ENCODE assay signal across 27 cellular contexts in genomic region chr2:168767258-168767657, GRCh38. TPM values are rescaled to one million over a fixed set of nuclear protein-coding genes. Genes with fewer than 3 reads are reported as not detected.
A peak's percentile ranks its signal among the peaks of the same experiment; 100 is the strongest.
DNase-seq lines count a peak whose midpoint lies in the region; ATAC-seq and TF ChIP-seq lines count a peak whose summit lies in the region.
"Had no signal": no experiment of that assay in that cellular context is flagged by ENCODE, and none has a peak within 500 bp of the region (broad histone marks: within the 10 kb centered on the region; RNA-seq: fewer than 3 reads in every experiment).

No MANE protein-coding gene starts in this region.

- ATAC-seq in PC-3 (peak; percentile 79), sciatic nerve (no peak)
- ATAC-seq: Right ventricle myocardium inferior, SK-N-SH treated with all-trans-retinoic acid at 6 μM for 48 hours had no signal

- H3K27me3 ChIP-seq in GM23248 (replicated peaks; ENCODE audit: insufficient read depth) = no peaks in the 10 kb centered on the region
- no peaks in the 10 kb centered on the region for H3K27me3 ChIP-seq in PC-3 (ENCODE audit: low read length)
- no peaks in the 10 kb centered on the region for H3K27me3 ChIP-seq in smooth muscle cell (ENCODE audit: low read depth)
- H3K27me3 ChIP-seq: BE2C, SJCRH30 had no signal

- H3K4me1 ChIP-seq in GM23248 (ENCODE audit: insufficient read depth) (0 out of 2 replicates have a peak, but pooled peaks cover 3% of the 10 kb centered on the region), PC-3 (ENCODE audit: insufficient read depth, low read length) (peaks cover 15% of the 10 kb centered on the region), smooth muscle cell (ENCODE audit: low read depth) (no peaks in the 10 kb centered on the region)
- H3K4me1 ChIP-seq: BE2C, SJCRH30 had no signal

- no peaks in the 10 kb centered on the region for H3K9me2 ChIP-seq in GM23248 (ENCODE audit: insufficient read depth)
- no peaks in the 10 kb centered on the region for H3K9me2 ChIP-seq in PC-3 (replicated peaks; ENCODE audit: low read length)

- H3K9me3 Mint-ChIP-seq in osteocyte (ENCODE audit: unreplicated experiment) = peaks cover 3% of the 10 kb centered on the region
- H3K9me3 Mint-ChIP-seq: CD8-positive, alpha-beta memory T cell had no signal

- CTCF ChIA-PET in PC-3 (lab: Charles Lee) = no interaction called here

- in situ Hi-C loops in GM23248 (cut with MboI) = no loop called here

- TF ChIP-seq CTCF in PC-3 (conservative IDR thresholded peaks at IDR 0.05; ENCODE audit: low read depth, low read length) (no peak), fibroblast of mammary gland (conservative IDR thresholded peaks at IDR 0.05; ENCODE audit: control insufficient read depth, insufficient read depth, low read depth, low read length) (no peak), smooth muscle cell (IDR thresholded peaks at IDR 0.05; ENCODE audit: borderline replicate concordance, insufficient read depth, poor library complexity, severe bottlenecking) (no peak), osteocyte (IDR thresholded peaks at IDR 0.05) (no peak)

- POLR2A ChIA-PET in PC-3 (lab: Charles Lee; ENCODE audit: unreplicated experiment) = no interaction called here

- H3K27ac ChIP-seq in GM23248 = no peak overlapping the region
- peak overlapping the region; percentile 8; the same call in 1 of the 2 replicates for H3K27ac ChIP-seq in PC-3 (ENCODE audit: low read length)
- peak overlapping the region; percentile 6 for H3K27ac ChIP-seq in smooth muscle cell (ENCODE audit: low read depth)
- H3K27ac ChIP-seq: SJCRH30 had no signal

- H3K4me3 ChIP-seq in GM23248 (no peak overlapping the region), PC-3 (ENCODE audit: low read length) (no peak overlapping the region), fibroblast of mammary gland (ENCODE audit: control insufficient read depth, low read depth, low read length) (no peak overlapping the region), smooth muscle cell (no peak overlapping the region)
- H3K4me3 ChIP-seq: HAP-1, SJCRH30 had no signal

- H3K4me3 Mint-ChIP-seq in osteocyte (ENCODE audit: unreplicated experiment) = no peak overlapping the region
- H3K4me3 Mint-ChIP-seq: CD14-positive monocyte; CD8-positive, alpha-beta memory T cell had no signal

- H3K4me1 Mint-ChIP-seq in osteocyte (ENCODE audit: unreplicated experiment) = peaks cover 1% of the 10 kb centered on the region
- H3K4me1 Mint-ChIP-seq: CD8-positive, alpha-beta memory T cell had no signal

- no peak overlapping the region for H3K9ac ChIP-seq in GM23248
- no peak overlapping the region for H3K9ac ChIP-seq in PC-3 (ENCODE audit: low read length)
- no peak overlapping the region for H3K9ac ChIP-seq in smooth muscle cell (ENCODE audit: low read depth)

- peaks cover 20% of the 10 kb centered on the region for H3K36me3 Mint-ChIP-seq in osteocyte (ENCODE audit: unreplicated experiment)

- intact Hi-C loops in PC-3 (cut with micrococcal nuclease) = no loop called here
- intact Hi-C loops in sciatic nerve (cut with DNase I) = no loop called here

- peak; percentile 32 for DNase-seq in GM23248
- peak; percentile 44 for DNase-seq in PC-3
- DNase-seq in fibroblast of mammary gland (ENCODE audit: low read depth) = peak; percentile 13
- no peak for DNase-seq in smooth muscle cell (lab: John Stamatoyannopoulos, UW; ENCODE audit: unreplicated experiment)
- no peak for DNase-seq in stimulated activated CD4-positive, alpha-beta T cell treated with anti-CD3 and anti-CD28 coated beads, Interleukin-4, amount 100 ng/mL, for 1 hour
- no peak for DNase-seq in osteocyte (ENCODE audit: extremely low spot score, unreplicated experiment)
- no peak for DNase-seq in sciatic nerve (ENCODE audit: low spot score)
- DNase-seq: BE2C; CD8-positive, alpha-beta memory T cell; DMS79 treated with DMSO at 0.1 percent for 48 hours; GOT3; KBM-7; MV-4-11; NCI-H1105; NCI-H1436 treated with DMSO at 0.1 percent for 48 hours; NCI-H187 treated with DMSO at 0.1 percent for 48 hours; NCI-H2171 treated with DMSO at 0.1 percent for 48 hours; NCI-H345; NCI-H510A treated with DMSO at 0.1 percent for 48 hours; NCI-H748 treated with DMSO at 0.1 percent for 48 hours; SJCRH30 had no signal

- no peaks in the 10 kb centered on the region for H3K9me3 ChIP-seq in GM23248 (ENCODE audit: low read depth)
- H3K9me3 ChIP-seq in PC-3 (ENCODE audit: low read length) = no peaks in the 10 kb centered on the region
- H3K9me3 ChIP-seq in smooth muscle cell (replicated peaks; ENCODE audit: low read depth) = no peaks in the 10 kb centered on the region
- H3K9me3 ChIP-seq: BE2C, HAP-1, SJCRH30 had no signal

- no peaks in the 10 kb centered on the region for H3K79me2 ChIP-seq in GM23248 (ENCODE audit: insufficient read depth)
- H3K79me2 ChIP-seq in PC-3 (ENCODE audit: low read length) = no peaks in the 10 kb centered on the region
- H3K79me2 ChIP-seq in smooth muscle cell (ENCODE audit: low read depth) = no peaks in the 10 kb centered on the region

- H4K20me1 ChIP-seq in GM23248 (ENCODE audit: insufficient read depth) = no peaks in the 10 kb centered on the region
- no peaks in the 10 kb centered on the region for H4K20me1 ChIP-seq in PC-3 (ENCODE audit: low read length)
- H4K20me1 ChIP-seq in smooth muscle cell (ENCODE audit: low read depth) = no peaks in the 10 kb centered on the region

- no TSS peak for BruUV-seq in PC-3 (replicated peaks; lab: Mats Ljungman, UMichigan)

- H3K36me3 ChIP-seq in GM23248 (ENCODE audit: low read depth) = no peaks in the 10 kb centered on the region
- H3K36me3 ChIP-seq in PC-3 (ENCODE audit: low read depth, low read length) = no peaks in the 10 kb centered on the region
- no peaks in the 10 kb centered on the region for H3K36me3 ChIP-seq in smooth muscle cell (ENCODE audit: low read depth)
- H3K36me3 ChIP-seq: BE2C, HAP-1 had no signal

- no peak overlapping the region for H3K27ac Mint-ChIP-seq in osteocyte (ENCODE audit: unreplicated experiment)

- H3F3A ChIP-seq in GM23248 (ENCODE audit: insufficient read depth) (no peaks in the 10 kb centered on the region; the same call in 1 of the 2 replicates), PC-3 (ENCODE audit: low read length, unreplicated experiment) (no peaks in the 10 kb centered on the region), smooth muscle cell (ENCODE audit: low read depth) (no peaks in the 10 kb centered on the region)

- H3K4me2 ChIP-seq in GM23248 (ENCODE audit: unreplicated experiment) (no peak overlapping the region), PC-3 (ENCODE audit: low read length) (no peak overlapping the region), smooth muscle cell (peak overlapping the region; percentile 38)

- H3K27me3 Mint-ChIP-seq in osteocyte (ENCODE audit: unreplicated experiment) = no peaks in the 10 kb centered on the region
- H3K27me3 Mint-ChIP-seq: CD8-positive, alpha-beta memory T cell had no signal

- H2AFZ ChIP-seq in GM23248 = no peak overlapping the region
- no peak overlapping the region for H2AFZ ChIP-seq in PC-3 (ENCODE audit: low read length)
- no peak overlapping the region for H2AFZ ChIP-seq in smooth muscle cell (ENCODE audit: low read depth)

- 29 to 38% methylated on average over 1 of the region's 1 CpG for WGBS in GM23248 (ENCODE audit: low coverage in 1 of 2, low lambda C conversion rate in 2 of 2, missing lambda C conversion rate in 2 of 2), 2 experiments
- WGBS in smooth muscle cell (ENCODE audit: low lambda C conversion rate) = 4% methylated on average over 1 of the region's 1 CpG

RNA-seq across cellular contexts. Expression of gene NOSTRIN, which starts 35.2 kb away (rescaled TPM):
- 0.54 TPM in 1 of 2 replicates, not detected in the other for total RNA-seq in GM23248 (2014; rRNA removed; shearing (Covaris generic))
- polyA plus RNA-seq in GM23248 (2016; fragmentation: Nextera tagmentation; extraction: Ambion mirVana) = 0.23 and 0.45 TPM in 2 replicates
- 0.69 and 1.1 TPM in 2 replicates for total RNA-seq in PC-3 (2014; rRNA removed)
- total RNA-seq in smooth muscle cell = 0.31 TPM in 1 of 2 replicates, not detected in the other
- 0.10 and 0.24 TPM in 2 replicates for polyA plus RNA-seq in smooth muscle cell
- total RNA-seq in osteocyte = not detected in 2 replicates
- total RNA-seq in sciatic nerve = 36.2 TPM
- total RNA-seq: CD8-positive, alpha-beta memory T cell; HT1080; LHCN-M2 had no signal
- polyA plus RNA-seq: CD14-positive monocyte; CD8-positive, alpha-beta memory T cell had no signal

Comparison
In these comparisons a context has a peak if more than half of its experiments do, and no peak if none do; other contexts are left out.
1. DNase-seq: peak in GM23248 (single experiment), PC-3 (single experiment) and fibroblast of mammary gland (single experiment); none in smooth muscle cell (single experiment), stimulated activated CD4-positive, alpha-beta T cell treated with anti-CD3 and anti-CD28 coated beads, Interleukin-4, amount 100 ng/mL, for 1 hour (single experiment), osteocyte (single experiment) and sciatic nerve (single experiment).
2. RNA of gene NOSTRIN, which starts 35.2 kb away (total RNA-seq): 36.2 TPM in sciatic nerve (single experiment); 0.69 to 1.1 TPM in PC-3, 0.54 TPM in GM23248, 0.31 TPM in smooth muscle cell and not detected in osteocyte; every median in the first group is over 10 times any median in the second.